18 cellular contexts compared by ENCODE assay signal in genomic region chr5:127313379-127313778, GRCh38. TPM values are rescaled to one million over a fixed set of nuclear protein-coding genes. Genes with fewer than 3 reads are reported as not detected.
"Had no signal": no experiment of that assay in that cellular context is flagged by ENCODE, and none has a peak within 500 bp of the region (broad histone marks: within the 10 kb centered on the region; RNA-seq: fewer than 3 reads in every experiment).

No MANE protein-coding gene starts in this region.

- DNase-seq: esophagus squamous epithelium, foreskin melanocyte had no signal

- H3K27me3 ChIP-seq: esophagus squamous epithelium, left lung, right lobe of liver had no signal

- H3K27ac Mint-ChIP-seq: activated CD4-positive, alpha-beta memory T cell treated with anti-CD3 and anti-CD28 coated beads, Interleukin-2, amount 10 ng/mL, durations not matched to agents 7 days and 5 days; activated CD4-positive, alpha-beta T cell treated with anti-CD3 and anti-CD28 coated beads, Interleukin-2, amount 10 ng/mL, durations not matched to agents 7 days and 5 days; activated naive CD4-positive, alpha-beta T cell treated with anti-CD3 and anti-CD28 coated beads, Interleukin-2, amount 50 U/mL, for 24 hours; activated naive CD8-positive, alpha-beta T cell treated with anti-CD3 and anti-CD28 coated beads, Interleukin-2, amount 50 U/mL, for 24 hours; activated T-helper 2 cell treated with anti-CD3 and anti-CD28 coated beads, Interferon-gamma antibody, Interleukin-2, Interleukin-4, amounts not matched to agents 10 μg/mL and 5 μg/mL and 100 μg/mL, durations not matched to agents 14 hours and 24 hours and 36 hours; dendritic cell treated with granulocyte-macrophage colony-stimulating factor and Interleukin-4, amounts not matched to agents 40 ng/mL and 50 ng/mL, for 4 days; progenitor cell of endocrine pancreas; WTC11 had no signal

- H3K27ac ChIP-seq: esophagus squamous epithelium, left lung, right lobe of liver, thoracic aorta had no signal

- H3K9me3 ChIP-seq: esophagus squamous epithelium, left lung, thoracic aorta had no signal

- H3K27me3 Mint-ChIP-seq: activated naive CD4-positive, alpha-beta T cell treated with anti-CD3 and anti-CD28 coated beads, Interleukin-2, amount 50 U/mL, for 24 hours had no signal

- H3K9me3 Mint-ChIP-seq: activated CD4-positive, alpha-beta memory T cell treated with anti-CD3 and anti-CD28 coated beads, Interleukin-2, amount 10 ng/mL, durations not matched to agents 7 days and 5 days; activated CD4-positive, alpha-beta T cell treated with anti-CD3 and anti-CD28 coated beads, Interleukin-2, amount 10 ng/mL, durations not matched to agents 7 days and 5 days; activated naive CD4-positive, alpha-beta T cell treated with anti-CD3 and anti-CD28 coated beads, Interleukin-2, amount 50 U/mL, for 24 hours; activated naive CD8-positive, alpha-beta T cell treated with anti-CD3 and anti-CD28 coated beads, Interleukin-2, amount 50 U/mL, for 24 hours; activated T-cell treated with anti-CD3 and anti-CD28 coated beads, Interleukin-2, amount 50 U/mL, for 4 hours; activated T-helper 2 cell treated with anti-CD3 and anti-CD28 coated beads, Interferon-gamma antibody, Interleukin-2, Interleukin-4, amounts not matched to agents 10 μg/mL and 5 μg/mL and 100 μg/mL, durations not matched to agents 14 hours and 24 hours and 36 hours; central memory CD8-positive, alpha-beta T cell; dendritic cell treated with granulocyte-macrophage colony-stimulating factor and Interleukin-4, amounts not matched to agents 40 ng/mL and 50 ng/mL, for 4 days; nephron had no signal

- H3K4me1 Mint-ChIP-seq: activated CD4-positive, alpha-beta T cell treated with anti-CD3 and anti-CD28 coated beads, Interleukin-2, amount 10 ng/mL, durations not matched to agents 7 days and 5 days; activated naive CD4-positive, alpha-beta T cell treated with anti-CD3 and anti-CD28 coated beads, Interleukin-2, amount 50 U/mL, for 24 hours; activated naive CD8-positive, alpha-beta T cell treated with anti-CD3 and anti-CD28 coated beads, Interleukin-2, amount 50 U/mL, for 24 hours; central memory CD8-positive, alpha-beta T cell had no signal

- H3K36me3 Mint-ChIP-seq: activated naive CD4-positive, alpha-beta T cell treated with anti-CD3 and anti-CD28 coated beads, Interleukin-2, amount 50 U/mL, for 24 hours had no signal

- H3K4me3 Mint-ChIP-seq: activated CD4-positive, alpha-beta memory T cell treated with anti-CD3 and anti-CD28 coated beads, Interleukin-2, amount 10 ng/mL, durations not matched to agents 7 days and 5 days; activated CD4-positive, alpha-beta T cell treated with anti-CD3 and anti-CD28 coated beads, Interleukin-2, amount 10 ng/mL, durations not matched to agents 7 days and 5 days; activated naive CD4-positive, alpha-beta T cell treated with anti-CD3 and anti-CD28 coated beads, Interleukin-2, amount 50 U/mL, for 24 hours; activated naive CD8-positive, alpha-beta T cell treated with anti-CD3 and anti-CD28 coated beads, Interleukin-2, amount 50 U/mL, for 24 hours; activated T-cell treated with anti-CD3 and anti-CD28 coated beads, Interleukin-2, amount 50 U/mL, for 4 hours; central memory CD8-positive, alpha-beta T cell; dendritic cell treated with granulocyte-macrophage colony-stimulating factor and Interleukin-4, amounts not matched to agents 40 ng/mL and 50 ng/mL, for 4 days; nephron; WTC11 had no signal

- H3K36me3 ChIP-seq: esophagus squamous epithelium, left lung, right lobe of liver, thoracic aorta had no signal

- H3K4me3 ChIP-seq: esophagus squamous epithelium, left lung, lung, right lobe of liver, thoracic aorta had no signal

- H3K4me1 ChIP-seq: esophagus squamous epithelium, left lung, right lobe of liver had no signal

RNA-seq across cellular contexts. Expression of gene MEGF10, which starts 22.8 kb away (rescaled TPM):
- total RNA-seq: activated CD4-positive, alpha-beta memory T cell treated with anti-CD3 and anti-CD28 coated beads, Interleukin-2, amount 10 ng/mL, durations not matched to agents 7 days and 5 days; activated CD4-positive, alpha-beta T cell treated with anti-CD3 and anti-CD28 coated beads, Interleukin-2, amount 10 ng/mL, durations not matched to agents 7 days and 5 days; activated T-cell treated with anti-CD3 and anti-CD28 coated beads, Interleukin-2, amount 50 U/mL, for 4 hours; activated T-helper 2 cell treated with anti-CD3 and anti-CD28 coated beads, Interferon-gamma antibody, Interleukin-2, Interleukin-4, amounts not matched to agents 10 μg/mL and 5 μg/mL and 100 μg/mL, durations not matched to agents 14 hours and 24 hours and 36 hours; bronchial epithelial cell had no signal
